ENCODE assay signal across 22 cellular contexts in genomic region chr13:52179925-52180324, GRCh38.
"Had no signal": no experiment of that assay in that cellular context is flagged by ENCODE, and none has a peak within 500 bp of the region (broad histone marks: within the 10 kb centered on the region; RNA-seq: fewer than 3 reads in every experiment).

No MANE protein-coding gene starts in this region.

- H3K9me3 ChIP-seq: MG63, SK-N-SH had no signal

- ATAC-seq: T-cell had no signal

- H3K4me2 ChIP-seq: SK-N-SH had no signal

- H3K9ac ChIP-seq: SK-N-SH had no signal

- FAIRE-seq: RCC 7860 had no signal

- DNase-seq: Karpas-422, KG1, MG63, NCI-H1092, NCI-H1105 treated with DMSO at 0.1 percent for 48 hours, NCI-H1417 treated with DMSO at 0.1 percent for 48 hours, NCI-H146, NCI-H1694 treated with DMSO at 0.1 percent for 48 hours, NCI-H1930, NCI-H2081, NCI-H2171 treated with DMSO at 0.1 percent for 48 hours, NCI-H345, NCI-H446 treated with DMSO at 0.1 percent for 48 hours, NCI-H510A treated with DMSO at 0.1 percent for 48 hours, NCI-H526, Right ventricle myocardium superior, RPMI8226, SIG-M5, SK-N-SH, SW 1271, T-cell had no signal

- H3K4me3 ChIP-seq: MG63 had no signal

- H3K27me3 ChIP-seq: MG63 had no signal
